In the genomic region with DNA sequence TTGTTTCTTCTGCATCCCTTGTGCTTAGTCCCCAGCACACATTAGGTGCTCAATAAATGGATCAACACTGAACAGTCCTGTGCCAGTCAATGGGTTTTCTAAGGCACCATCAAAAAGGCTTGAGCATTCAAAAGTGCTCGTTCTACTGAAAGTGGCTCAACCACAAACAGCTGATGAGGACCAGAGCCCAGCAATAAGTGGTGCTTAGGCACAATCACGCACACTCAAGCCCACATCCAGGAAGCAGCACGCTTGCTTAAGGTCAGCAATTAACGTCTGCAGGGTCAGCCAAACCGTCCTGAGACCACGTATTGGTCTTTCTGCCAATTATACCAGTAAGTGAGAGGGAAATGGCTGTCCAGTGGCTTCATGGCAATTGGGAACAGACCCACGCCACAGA, we compare ENCODE assay signal across 18 cellular contexts. TPM values are rescaled to one million over a fixed set of nuclear protein-coding genes. Genes with fewer than 3 reads are reported as not detected.
DNase-seq lines count a peak whose midpoint lies in the region; ATAC-seq and TF ChIP-seq lines count a peak whose summit lies in the region.
"Had no signal": no experiment of that assay in that cellular context is flagged by ENCODE, and none has a peak within 500 bp of the region (broad histone marks: within the 10 kb centered on the region; RNA-seq: fewer than 3 reads in every experiment).

No MANE protein-coding gene starts in this region.

- no peaks in the 10 kb centered on the region for H3K36me3 ChIP-seq in body of pancreas (replicated peaks in 1 of 2; ENCODE audit: insufficient read depth in 1 of 2, low read depth in 2 of 2)
- H3K36me3 ChIP-seq in gastroesophageal sphincter: peaks cover 0 to 71% of the 10 kb centered on the region in 2 donors
- H3K36me3 ChIP-seq: BLaER1 treated with 17β-estradiol and CSF1 and Interleukin-3, amounts not matched to agents 10 nM and 100 nM had no signal

- no peak for TF ChIP-seq CTCF in body of pancreas (IDR thresholded peaks at IDR 0.05)
- TF ChIP-seq CTCF in gastroesophageal sphincter (IDR thresholded peaks at IDR 0.05): no peak

- H3K27ac ChIP-seq in body of pancreas (no peak overlapping the region), gastroesophageal sphincter (no peak overlapping the region)
- H3K27ac ChIP-seq: BLaER1 treated with 17β-estradiol and CSF1 and Interleukin-3, amounts not matched to agents 10 nM and 100 nM had no signal

- H3K27me3 ChIP-seq in body of pancreas: no peaks in the 10 kb centered on the region
- no peaks in the 10 kb centered on the region for H3K27me3 ChIP-seq in gastroesophageal sphincter

- 33 to 45% methylated on average over 4 to 7 of the region's 7 CpGs for WGBS in body of pancreas, 2 donors
- no CpG with 5 or more reads among the region's 7 CpGs for WGBS in gastroesophageal sphincter (ENCODE audit: low coverage in 1 of 2), 2 donors

- TF ChIP-seq EP300 in gastroesophageal sphincter (IDR thresholded peaks at IDR 0.05): no peak

- intact Hi-C loops in Right ventricle myocardium inferior (cut with DNase I): no loop called here
- intact Hi-C loops in body of pancreas (cut with DNase I): no loop called here

- ATAC-seq in GM18873 (IDR thresholded peaks at IDR 0.05; ENCODE audit: low FRiP score, unreplicated experiment) (no peak), Right ventricle myocardium inferior (no peak), body of pancreas (no peak), gastroesophageal sphincter (no peak)
- ATAC-seq: GM23338, HCT116, K562, SK-N-SH treated with all-trans-retinoic acid at 6 μM for 48 hours had no signal

- DNase-seq in NCI-H748 (lab: John Stamatoyannopoulos, UW; ENCODE audit: unreplicated experiment): peak; percentile 68
- no peak for DNase-seq in NCI-H748 treated with DMSO at 0.1 percent for 48 hours (lab: John Stamatoyannopoulos, UW)
- peak; percentile 22 for DNase-seq in NCI-H510A (lab: John Stamatoyannopoulos, UW)
- DNase-seq in islet precursor cell: peak; percentile 67
- DNase-seq in Right ventricle myocardium inferior (ENCODE audit: missing footprints): no peak
- DNase-seq in body of pancreas: no peak
- DNase-seq: GF-D8, NCI-H2171, NCI-H524 treated with DMSO at 0.1 percent for 48 hours, SHP77 treated with DMSO at 0.1 percent for 48 hours had no signal

- H3K4me3 ChIP-seq in body of pancreas (no peak overlapping the region), gastroesophageal sphincter (no peak overlapping the region)
- H3K4me3 ChIP-seq: BLaER1 treated with 17β-estradiol and CSF1 and Interleukin-3, amounts not matched to agents 10 nM and 100 nM; GM23338; K562 had no signal

- TF ChIP-seq POLR2A in body of pancreas (IDR thresholded peaks at IDR 0.05) (no peak), gastroesophageal sphincter (IDR thresholded peaks at IDR 0.05) (no peak)

- no peaks in the 10 kb centered on the region for H3K4me1 ChIP-seq in body of pancreas
- no peaks in the 10 kb centered on the region for H3K4me1 ChIP-seq in gastroesophageal sphincter

- H3K9me3 ChIP-seq in body of pancreas (no peaks in the 10 kb centered on the region), gastroesophageal sphincter (no peaks in the 10 kb centered on the region)
- H3K9me3 ChIP-seq: BLaER1 treated with 17β-estradiol and CSF1 and Interleukin-3, amounts not matched to agents 10 nM and 100 nM had no signal

RNA-seq across cellular contexts. Expression of a gene that starts 56.5 kb away (rescaled TPM):
- total RNA-seq in Right ventricle myocardium inferior (10.3 TPM), body of pancreas (under 1 TPM; 0.26 to 0.33 TPM), gastroesophageal sphincter (10 to 100 TPM; 14.0 to 28.8 (median 16.4) TPM)
- total RNA-seq: K562; T-helper 1 cell treated with Interleukin-12 subunit alpha and Interleukin-12 subunit beta and Interleukin-4 antibody, amounts not matched to agents 30 ng/mL and 1 ng/mL, for 36 hours had no signal

Comparison
In these comparisons a context has a peak if more than half of its experiments do, and no peak if none do; other contexts are left out.
1. DNase-seq: peak in NCI-H748 (single experiment), NCI-H510A (single experiment) and islet precursor cell (single experiment); none in NCI-H748 treated with DMSO at 0.1 percent for 48 hours (single experiment), Right ventricle myocardium inferior (single experiment) and body of pancreas (0 of 4).